ENCODE assay signal across 1 cellular context in genomic region chr17:78001182-78001581, GRCh38.
TF ChIP-seq lines count a peak whose summit lies in the region.

No MANE protein-coding gene starts in this region.

TF ChIP-seq in GM23338, 12 proteins besides CTCF, POLR2A, EP300 and RAD21 (continued from another document):
- no peak for TF ChIP-seq REST (IDR thresholded peaks at IDR 0.05; ENCODE audit: unreplicated experiment)
- TF ChIP-seq ZNF114 (CRISPR knock-in tag; IDR thresholded peaks at IDR 0.05), result no peak
